ENCODE assay signal across 13 cellular contexts in the genomic region with DNA sequence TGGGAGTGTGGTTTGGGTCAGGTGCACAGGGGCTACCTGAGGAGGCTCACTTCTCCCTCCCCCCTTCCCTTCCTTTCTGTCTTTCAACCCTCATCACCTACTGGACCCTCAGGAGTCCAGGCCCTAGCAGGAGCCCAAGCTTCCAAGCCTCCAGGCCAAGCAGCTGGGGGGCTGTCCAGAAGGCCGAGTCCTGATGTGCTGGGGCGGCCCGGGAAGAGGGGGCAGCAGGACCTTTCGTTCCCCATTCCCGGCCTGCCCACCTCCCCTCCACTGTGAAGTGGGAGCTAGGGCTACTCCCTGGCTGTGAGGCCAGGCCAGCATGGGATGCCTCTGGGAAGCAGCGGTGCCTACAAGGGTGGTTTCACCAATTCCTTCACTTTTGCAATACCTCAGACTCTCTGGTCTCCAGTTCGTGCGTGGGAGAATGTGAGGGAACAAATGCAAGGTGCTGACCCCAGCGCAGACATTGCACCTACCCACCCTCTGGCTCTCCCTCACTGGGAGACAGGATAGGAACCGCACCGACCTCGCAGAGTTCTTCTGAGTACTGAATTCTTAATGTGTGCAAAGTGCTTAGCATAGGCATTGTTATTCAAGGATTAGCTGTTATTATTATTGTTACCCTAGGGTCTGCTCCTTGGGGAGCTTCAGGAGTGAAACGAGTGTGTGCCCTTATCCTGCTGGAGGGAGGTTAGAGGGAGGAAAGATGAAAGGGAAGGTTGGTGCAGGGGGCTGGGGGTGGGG. TPM values are rescaled to one million over a fixed set of nuclear protein-coding genes. Genes with fewer than 3 reads are reported as not detected.
DNase-seq lines count a peak whose midpoint lies in the region; ATAC-seq and TF ChIP-seq lines count a peak whose summit lies in the region.
"Had no signal": no experiment of that assay in that cellular context is flagged by ENCODE, and none has a peak within 500 bp of the region (broad histone marks: within the 10 kb centered on the region; RNA-seq: fewer than 3 reads in every experiment).

No MANE protein-coding gene starts in this region.

- ATAC-seq in psoas muscle, result no peak
- ATAC-seq: stimulated activated naive CD8-positive, alpha-beta T cell treated with anti-CD3 and anti-CD28 coated beads, Interleukin-15, Interleukin-2, amounts not matched to agents 100 U/mL and 50 U/mL, for 24 hours had no signal

- H3K27me3 ChIP-seq in left ventricle myocardium inferior (ENCODE audit: low read depth) (peaks cover 21% of the 10 kb centered on the region), esophagus (ENCODE audit: control insufficient read depth in 1 of 2, insufficient read depth in 2 of 2, low read length in 2 of 2) (no peaks in the 10 kb centered on the region), neural progenitor cell (peaks cover 96% of the 10 kb centered on the region), psoas muscle (ENCODE audit: insufficient read depth in 3 of 3, low read length in 2 of 3) (peaks cover 0 to 13% (median under 1%) of the 10 kb centered on the region in 3 donors)

- H3K4me1 Mint-ChIP-seq in neural progenitor cell, result peaks cover 59% of the 10 kb centered on the region

- peak overlapping the region; percentile 47 for H3K27ac Mint-ChIP-seq in neural progenitor cell
- H3K27ac Mint-ChIP-seq: activated CD4-positive, alpha-beta T cell treated with anti-CD3 and anti-CD28 coated beads, Interleukin-2, amount 10 ng/mL, durations not matched to agents 7 days and 5 days had no signal

- H3K27ac ChIP-seq in left ventricle myocardium inferior (replicated peaks) (peak overlapping the region; percentile 63), esophagus (ENCODE audit: low read depth in 2 of 2, low read length in 1 of 2) (peak overlapping the region; percentile 95 to 97), neural progenitor cell (no peak overlapping the region), urinary bladder (ENCODE audit: low read depth) (peak overlapping the region; percentile 14), psoas muscle (no peak overlapping the region)

- H4K20me1 ChIP-seq in neural progenitor cell (ENCODE audit: low read depth), result peaks cover 44% of the 10 kb centered on the region

- H3K9me3 ChIP-seq in left ventricle myocardium inferior (replicated peaks), result no peaks in the 10 kb centered on the region
- H3K9me3 ChIP-seq in esophagus (ENCODE audit: control insufficient read depth in 2 of 2, insufficient read depth in 1 of 2, low read depth in 1 of 2, low read length in 1 of 2), result no peaks in the 10 kb centered on the region
- H3K9me3 ChIP-seq in neural progenitor cell (ENCODE audit: low read depth), result no peaks in the 10 kb centered on the region
- no peaks in the 10 kb centered on the region for H3K9me3 ChIP-seq in psoas muscle

- peak overlapping the region; percentile 81 for H3K4me3 ChIP-seq in left ventricle myocardium inferior
- peak overlapping the region; percentile 74 to 77 for H3K4me3 ChIP-seq in esophagus (ENCODE audit: low read depth in 1 of 2, low read length in 2 of 2)
- no peak overlapping the region for H3K4me3 ChIP-seq in neural progenitor cell
- no peak overlapping the region for H3K4me3 ChIP-seq in urinary bladder (ENCODE audit: low read depth, low read length)
- no peak overlapping the region for H3K4me3 ChIP-seq in psoas muscle

- no peak overlapping the region for H3K9ac ChIP-seq in neural progenitor cell

- whole genome bisulfite sequencing in esophagus, 2 donors, result 44 to 66% methylated on average over 13 of the region's 13 CpGs
- 52% methylated on average over 13 of the region's 13 CpGs for WGBS in urinary bladder
- 68 to 79% (median 73%) methylated on average over 13 of the region's 13 CpGs for WGBS in psoas muscle, 3 donors

- peaks cover 24% of the 10 kb centered on the region for H3F3A ChIP-seq in neural progenitor cell (ENCODE audit: low read depth)

- H3K4me1 ChIP-seq in left ventricle myocardium inferior (peaks cover 38% of the 10 kb centered on the region), esophagus (ENCODE audit: control insufficient read depth in 2 of 2, insufficient read depth in 2 of 2, low read length in 1 of 2) (peaks cover 18 to 42% of the 10 kb centered on the region in 2 donors), neural progenitor cell (peaks cover 53% of the 10 kb centered on the region), urinary bladder (ENCODE audit: insufficient read depth) (no peaks in the 10 kb centered on the region), psoas muscle (peaks cover 12% of the 10 kb centered on the region)

- intact Hi-C loops in left ventricle myocardium inferior (cut with micrococcal nuclease), result no loop called here
- intact Hi-C loops in cardiac septum (cut with DNase I), result loop anchor here (2.0 kb wide), 1 partner anchor 153 kb away; no protein-coding TSS in a partner anchor
- intact Hi-C loops in psoas muscle (cut with DNase I), result no loop called here

- H3K4me2 ChIP-seq in neural progenitor cell, result peak overlapping the region; percentile 94

- peak overlapping the region; percentile 87 for H3K4me3 Mint-ChIP-seq in neural progenitor cell
- H3K4me3 Mint-ChIP-seq: activated CD4-positive, alpha-beta T cell treated with anti-CD3 and anti-CD28 coated beads, Interleukin-2, amount 10 ng/mL, durations not matched to agents 7 days and 5 days had no signal

- DNase-seq in left ventricle myocardium inferior (no peak), cardiac septum (ENCODE audit: low spot score) (no peak), neural progenitor cell (ENCODE audit: low spot score) (no peak), psoas muscle (no peak), NCI-H1105 (lab: John Stamatoyannopoulos, UW) (no peak)
- DNase-seq in stimulated activated CD4-positive, alpha-beta T cell treated with anti-CD3 and anti-CD28 coated beads, Interleukin-12 subunit alpha, Interleukin-12 subunit beta, amount 100 ng/mL, for 4 hours, result no peak
- DNase-seq: activated CD4-positive, alpha-beta T cell treated with anti-CD3 and anti-CD28 coated beads, Interleukin-2, amount 10 ng/mL, durations not matched to agents 7 days and 5 days; activated effector memory CD4-positive, alpha-beta T cell treated with anti-CD3 and anti-CD28 coated beads, Interleukin-2, amount 50 U/mL, for 16 hours; naive B cell; NCI-H748 treated with DMSO at 0.1 percent for 48 hours; stimulated activated naive CD8-positive, alpha-beta T cell treated with anti-CD3 and anti-CD28 coated beads, Interleukin-15, Interleukin-2, amounts not matched to agents 100 U/mL and 50 U/mL, for 24 hours had no signal

- H3K36me3 Mint-ChIP-seq in neural progenitor cell, result no peaks in the 10 kb centered on the region

- H2AFZ ChIP-seq in neural progenitor cell (replicated peaks), result no peak overlapping the region

- H3K79me2 ChIP-seq in neural progenitor cell (ENCODE audit: low read depth), result no peaks in the 10 kb centered on the region

- no peaks in the 10 kb centered on the region for H3K9me3 Mint-ChIP-seq in neural progenitor cell
- H3K9me3 Mint-ChIP-seq: activated CD4-positive, alpha-beta T cell treated with anti-CD3 and anti-CD28 coated beads, Interleukin-2, amount 10 ng/mL, durations not matched to agents 7 days and 5 days; naive B cell had no signal

- H3K36me3 ChIP-seq in left ventricle myocardium inferior (no peaks in the 10 kb centered on the region), esophagus (ENCODE audit: control insufficient read depth in 2 of 2, insufficient read depth in 2 of 2, low read length in 1 of 2) (peaks cover 0 to 6% of the 10 kb centered on the region in 2 donors), neural progenitor cell (no peaks in the 10 kb centered on the region), urinary bladder (ENCODE audit: insufficient read depth) (no peaks in the 10 kb centered on the region), psoas muscle (ENCODE audit: insufficient read depth in 1 of 2, low read depth in 1 of 2) (no peaks in the 10 kb centered on the region)

- TF ChIP-seq CTCF in left ventricle myocardium inferior (IDR thresholded peaks at IDR 0.05; ENCODE audit: borderline replicate concordance), result no peak
- TF ChIP-seq CTCF in neural progenitor cell (IDR thresholded peaks at IDR 0.05), result no peak
- TF ChIP-seq CTCF in psoas muscle (IDR thresholded peaks at IDR 0.05), result no peak

- peaks cover 21% of the 10 kb centered on the region for H3K27me3 Mint-ChIP-seq in neural progenitor cell (ENCODE audit: insufficient read depth, low read depth)

RNA-seq across cellular contexts. Expression of gene EPHB3, which starts 2.5 kb away (rescaled TPM):
- total RNA-seq in left ventricle myocardium inferior, result 5.0 TPM
- total RNA-seq in cardiac septum, result 3.6 TPM
- polyA plus RNA-seq in esophagus, result 10 to 100 TPM; 24.6 to 27.7 TPM
- total RNA-seq in neural progenitor cell (ENCODE audit: low replicate concordance), result 2.3 and 3.6 TPM in 2 replicates
- 28.0 TPM for total RNA-seq in urinary bladder
- 5.1 TPM for polyA plus RNA-seq in urinary bladder
- 1 to 10 TPM in 2 of 4 donors, under 1 TPM in 2; 0.34 to 1.6 (median 0.92) TPM for total RNA-seq in psoas muscle
- under 1 TPM; 0.08 to 0.69 (median 0.36) TPM for polyA plus RNA-seq in psoas muscle

Comparison
In these comparisons a context has a peak if more than half of its experiments do, and no peak if none do; other contexts are left out.
1. H3K27ac ChIP-seq: peak in left ventricle myocardium inferior (single experiment), esophagus (2 of 2) and urinary bladder (single experiment); none in neural progenitor cell (single experiment) and psoas muscle (single experiment).
2. H3K4me3 ChIP-seq: peak in left ventricle myocardium inferior (single experiment) and esophagus (2 of 2); none in neural progenitor cell (single experiment), urinary bladder (single experiment) and psoas muscle (single experiment).